ENCODE assay signal across 16 cellular contexts in genomic region chr12:114695305-114695592, GRCh38. TPM values are rescaled to one million over a fixed set of nuclear protein-coding genes. Genes with fewer than 3 reads are reported as not detected.
DNase-seq lines count a peak whose midpoint lies in the region; ATAC-seq, FAIRE-seq and TF ChIP-seq lines count a peak whose summit lies in the region.
"Had no signal": no experiment of that assay in that cellular context is flagged by ENCODE, and none has a peak within 500 bp of the region (broad histone marks: within the 10 kb centered on the region; RNA-seq: fewer than 3 reads in every experiment).

No MANE protein-coding gene starts in this region.

- H3K27me3 Mint-ChIP-seq in stimulated activated naive B cell treated with anti-CD40 and anti-IgM and Interleukin-4, amounts not matched to agents 10 μg/mL and 1 μg/mL and 100 μg/mL, for 72 hours = peaks cover 69 to 99% of the 10 kb centered on the region in 2 donors

- no peak overlapping the region for H3K27ac Mint-ChIP-seq in stimulated activated naive B cell treated with anti-CD40 and anti-IgM and Interleukin-4, amounts not matched to agents 10 μg/mL and 1 μg/mL and 100 μg/mL, for 72 hours
- H3K27ac Mint-ChIP-seq: CD4-positive, alpha-beta memory T cell had no signal

- H3K79me2 ChIP-seq in H1 (ENCODE audit: control insufficient read depth in 1 of 2, insufficient read depth in 2 of 2, low read length in 2 of 2) (no peaks in the 10 kb centered on the region), mesendoderm (ENCODE audit: control insufficient read depth, insufficient read depth, low read length) (no peaks in the 10 kb centered on the region), HepG2 (ENCODE audit: insufficient read depth, low read length) (no peaks in the 10 kb centered on the region)

- no peak overlapping the region for H3K4me3 Mint-ChIP-seq in stimulated activated naive B cell treated with anti-CD40 and anti-IgM and Interleukin-4, amounts not matched to agents 10 μg/mL and 1 μg/mL and 100 μg/mL, for 72 hours
- H3K4me3 Mint-ChIP-seq: CD4-positive, alpha-beta memory T cell had no signal

- H3K4ac ChIP-seq in H1 (replicated peaks; ENCODE audit: insufficient read length, low read depth, low read length) = no peak overlapping the region
- H3K4ac ChIP-seq in mesendoderm (ENCODE audit: low read depth, low read length) = peak overlapping the region; percentile 25

- CTCF ChIA-PET in H1 (lab: Charles Lee; ENCODE audit: partially characterized antibody) = interaction anchor here (1.3 to 2.4 kb wide), 5 partner anchors 7 to 30 kb away, joined by 4 to 12 read pairs (median 7); partner anchors contain the start of gene TBX3
- CTCF ChIA-PET in HepG2 (lab: Yijun Ruan, JAX; ENCODE audit: low intra/inter-chr PET ratio, low total read pairs) = no interaction called here

- H3K9ac ChIP-seq in H1 (replicated peaks in 1 of 4; ENCODE audit: extremely low read depth in 1 of 4, low read depth in 3 of 4, low read length in 3 of 4) (no peak overlapping the region), mesendoderm (ENCODE audit: low read length) (no peak overlapping the region), HepG2 (ENCODE audit: insufficient read depth, low read depth, low read length) (no peak overlapping the region)
- H3K9ac ChIP-seq: GM23248 had no signal

- no peak overlapping the region for H3K4me2 ChIP-seq in H1 (ENCODE audit: insufficient read depth in 1 of 2, low read depth in 2 of 2, low read length in 2 of 2)
- no peak overlapping the region for H3K4me2 ChIP-seq in mesendoderm (ENCODE audit: low read length)
- H3K4me2 ChIP-seq in HepG2 (ENCODE audit: low read depth, low read length) = no peak overlapping the region

- no peak overlapping the region for H3K14ac ChIP-seq in H1 (ENCODE audit: insufficient read length)

- no peak overlapping the region for H3K4me3 ChIP-seq in H1 (ENCODE audit: extremely low read depth in 1 of 4, insufficient read depth in 2 of 4, low read depth in 3 of 4, low read length in 4 of 4)
- no peak overlapping the region for H3K4me3 ChIP-seq in mesendoderm (ENCODE audit: low read length)
- no peak overlapping the region for H3K4me3 ChIP-seq in prostate gland
- no peak overlapping the region for H3K4me3 ChIP-seq in HepG2 (replicated peaks in 1 of 3; ENCODE audit: insufficient read depth in 1 of 3, low read depth in 2 of 3, low read length in 3 of 3)
- H3K4me3 ChIP-seq: GM23248 had no signal

- peaks cover 2 to 5% of the 10 kb centered on the region in 2 donors for H3K4me1 Mint-ChIP-seq in stimulated activated naive B cell treated with anti-CD40 and anti-IgM and Interleukin-4, amounts not matched to agents 10 μg/mL and 1 μg/mL and 100 μg/mL, for 72 hours
- H3K4me1 Mint-ChIP-seq: CD4-positive, alpha-beta memory T cell had no signal

- H3K27ac ChIP-seq in H1 (ENCODE audit: low read depth, low read length) (no peak overlapping the region), mesendoderm (ENCODE audit: low read depth, low read length) (no peak overlapping the region), prostate gland (peak overlapping the region; percentile 88 to 98), HepG2 (ENCODE audit: extremely low read length, insufficient read depth, low read length) (no peak overlapping the region)
- H3K27ac ChIP-seq: C4-2B, GM23248 had no signal

- TF ChIP-seq POLR2A in H1 (IDR thresholded peaks at IDR 0.05; ENCODE audit: control extremely low read depth in 1 of 2, low read depth in 2 of 2, low read length in 2 of 2) (no peak), prostate gland (IDR thresholded peaks at IDR 0.05) (no peak), HepG2 (IDR thresholded peaks at IDR 0.05; ENCODE audit: insufficient read depth in 1 of 2, low read depth in 2 of 2, low read length in 2 of 2) (no peak)

- TF ChIP-seq EP300 in H1 (IDR thresholded peaks at IDR 0.05; ENCODE audit: borderline replicate concordance in 1 of 2, low read depth in 2 of 2, low read length in 2 of 2) (no peak), HepG2 (IDR thresholded peaks at IDR 0.05; ENCODE audit: low read depth in 2 of 2, low read length in 2 of 2) (no peak), HepG2 (CRISPR knock-in tag; IDR thresholded peaks at IDR 0.05; ENCODE audit: borderline replicate concordance) (no peak)

- H4K8ac ChIP-seq in H1 (ENCODE audit: extremely low read depth, insufficient read depth, low read length) (no peak overlapping the region), mesendoderm (ENCODE audit: low read depth, low read length) (no peak overlapping the region)

- H2BK120ac ChIP-seq in H1 (replicated peaks; ENCODE audit: low read depth, low read length) (no peak overlapping the region), mesendoderm (ENCODE audit: low read depth, low read length) (no peak overlapping the region)

- H3K36me3 ChIP-seq in H1 (ENCODE audit: control insufficient read depth in 2 of 4, insufficient read depth in 4 of 4, low read length in 3 of 4) (no peaks in the 10 kb centered on the region), mesendoderm (ENCODE audit: control insufficient read depth, insufficient read depth, low read length) (no peaks in the 10 kb centered on the region), prostate gland (no peaks in the 10 kb centered on the region), HepG2 (replicated peaks in 1 of 2; ENCODE audit: control insufficient read depth in 1 of 2, insufficient read depth in 2 of 2, low read length in 2 of 2) (no peaks in the 10 kb centered on the region)
- H3K36me3 ChIP-seq: BE2C had no signal

- no peak overlapping the region for H3K23ac ChIP-seq in H1 (ENCODE audit: insufficient read length)
- no peak overlapping the region for H3K23ac ChIP-seq in mesendoderm (ENCODE audit: low read length)

- H3K56ac ChIP-seq in H1 (replicated peaks; ENCODE audit: insufficient read length, low read depth, low read length) (no peak overlapping the region), mesendoderm (ENCODE audit: low read length) (no peak overlapping the region)

- H3K9me3 ChIP-seq in H1 (ENCODE audit: insufficient read depth in 2 of 2, low read depth in 1 of 2, low read length in 1 of 2) (no peaks in the 10 kb centered on the region), prostate gland (no peaks in the 10 kb centered on the region), HepG2 (ENCODE audit: low read length) (no peaks in the 10 kb centered on the region)
- H3K9me3 ChIP-seq: BE2C had no signal

- H2AFZ ChIP-seq in H1 (ENCODE audit: low read length) (no peak overlapping the region), HepG2 (ENCODE audit: low read length) (no peak overlapping the region)
- H2AFZ ChIP-seq: GM23248 had no signal

- H3K27me3 ChIP-seq in H1 (replicated peaks in 1 of 4; ENCODE audit: control insufficient read depth in 3 of 4, extremely low read depth in 1 of 4, insufficient read depth in 3 of 4, low read length in 3 of 4) (peaks cover 93 to 100% (median 99%) of the 10 kb centered on the region in 4 experiments), mesendoderm (ENCODE audit: insufficient read depth, low read length, poor library complexity) (peaks cover 60% of the 10 kb centered on the region), prostate gland (replicated peaks; ENCODE audit: insufficient read depth) (no peaks in the 10 kb centered on the region), HepG2 (ENCODE audit: control insufficient read depth in 1 of 2, insufficient read depth in 2 of 2, low read length in 2 of 2) (no peaks in the 10 kb centered on the region)
- H3K27me3 ChIP-seq: BE2C had no signal

- WGBS in H1 (ENCODE audit: extremely low coverage in 1 of 2, insufficient coverage in 1 of 2, insufficient read length in 1 of 2, insufficient replicate concordance in 2 of 2, low coverage in 1 of 2, low lambda C conversion rate in 2 of 2, missing lambda C conversion rate in 1 of 2), 2 experiments = 38% methylated on average over 3 of the region's 3 CpGs; no CpG with 5 or more reads in 1 of the 2 experiments
- WGBS in mesendoderm (ENCODE audit: extremely low coverage, insufficient coverage, low lambda C conversion rate) = no CpG with 5 or more reads among the region's 3 CpGs
- 63% methylated on average over 3 of the region's 3 CpGs for WGBS in prostate gland
- WGBS in HepG2 (ENCODE audit: low lambda C conversion rate) = 91% methylated on average over 3 of the region's 3 CpGs

- TF ChIP-seq CTCF in H1 (IDR thresholded peaks at IDR 0.05; ENCODE audit: control extremely low read depth in 1 of 3, insufficient read depth in 1 of 3, low read depth in 1 of 3, low read length in 3 of 3) = no peak
- no peak for TF ChIP-seq CTCF in prostate gland (IDR thresholded peaks at IDR 0.05)
- TF ChIP-seq CTCF in HepG2 (CRISPR knock-in tag; IDR thresholded peaks at IDR 0.05) = no peak

- ATAC-seq in stimulated activated naive B cell treated with anti-CD40 and anti-IgM and Interleukin-4, amounts not matched to agents 10 μg/mL and 1 μg/mL and 100 μg/mL, for 72 hours (replicated peaks) = no peak
- no peak for ATAC-seq in HepG2

- POLR2A ChIA-PET in H1 (lab: Charles Lee; ENCODE audit: partially characterized antibody) = interaction anchor here (1.0 kb wide), 1 partner anchor 9 kb away, joined by 3 read pairs; no protein-coding TSS in a partner anchor
- POLR2A ChIA-PET in HepG2 (lab: Yijun Ruan, JAX) = no interaction called here

- peaks cover 25 to 27% of the 10 kb centered on the region in 2 experiments for H4K20me1 ChIP-seq in H1 (replicated peaks in 1 of 2; ENCODE audit: control insufficient read depth in 1 of 2, insufficient read depth in 2 of 2, low read length in 2 of 2)
- no peaks in the 10 kb centered on the region for H4K20me1 ChIP-seq in HepG2 (ENCODE audit: insufficient read depth, low read length)

- intact Hi-C loops in prostate gland (cut with DNase I) (loop anchor here (5.0 to 10.0 kb wide), 2 partner anchors 42 to 620 kb away; no protein-coding TSS in a partner anchor), HepG2 (cut with micrococcal nuclease; ENCODE audit: unreplicated experiment) (no loop called here)

- peaks cover 3% of the 10 kb centered on the region; the same call in 1 of the 2 replicates for H3K23me2 ChIP-seq in H1 (ENCODE audit: low read depth, low read length)

- TF ChIP-seq RAD21 in H1 (IDR thresholded peaks at IDR 0.05 in 1 of 2, conservative IDR thresholded peaks at IDR 0.05 in 1 of 2; ENCODE audit: low read depth in 2 of 2, low read length in 2 of 2) (no peak), HepG2 (CRISPR knock-in tag; IDR thresholded peaks at IDR 0.05) (no peak)

- H3K79me1 ChIP-seq in H1 (ENCODE audit: low read depth, low read length) (no peaks in the 10 kb centered on the region), mesendoderm (ENCODE audit: low read length) (no peaks in the 10 kb centered on the region)

- no peaks in the 10 kb centered on the region for H3K9me3 Mint-ChIP-seq in stimulated activated naive B cell treated with anti-CD40 and anti-IgM and Interleukin-4, amounts not matched to agents 10 μg/mL and 1 μg/mL and 100 μg/mL, for 72 hours

- FAIRE-seq in H1 (lab: Jason Lieb, UNC) (no peak), HepG2 (lab: Jason Lieb, UNC) (no peak)
- FAIRE-seq: A204.1, G401.6, GM12891 had no signal

- in situ Hi-C loops in HepG2 (cut with HindIII; ENCODE audit: extremely low pct_ligation_motif_present, low pct_unique_long_range_greater_than_20kb) = no loop called here

- DNase-seq in H1 (ENCODE audit: low read depth in 1 of 2, low spot score in 2 of 2) (no peak), mesendoderm (no peak), prostate gland (ENCODE audit: low spot score) (no peak), NCI-H2196 treated with DMSO at 0.1 percent for 48 hours (lab: John Stamatoyannopoulos, UW; ENCODE audit: unreplicated experiment) (no peak), HepG2 (ENCODE audit: low spot score) (no peak)
- no peak for DNase-seq in stimulated activated naive B cell treated with anti-CD40 and anti-IgM and Interleukin-4, amounts not matched to agents 10 μg/mL and 1 μg/mL and 100 μg/mL, for 72 hours
- no peak for DNase-seq in activated CD4-positive, alpha-beta T cell treated with anti-CD3 and anti-CD28 coated beads for 4 hours
- DNase-seq: BE2C; CD4-positive, alpha-beta memory T cell; DMS79; EL; GM23248 had no signal

- H2AK5ac ChIP-seq in H1 (ENCODE audit: low read depth, low read length) (0 out of 2 replicates have a peak overlapping the region, but pooled peaks have one; percentile 65), mesendoderm (ENCODE audit: low read length) (no peak overlapping the region)

- no peaks in the 10 kb centered on the region for H3K36me3 Mint-ChIP-seq in stimulated activated naive B cell treated with anti-CD40 and anti-IgM and Interleukin-4, amounts not matched to agents 10 μg/mL and 1 μg/mL and 100 μg/mL, for 72 hours
- H3K36me3 Mint-ChIP-seq: CD4-positive, alpha-beta memory T cell had no signal

- H3K4me1 ChIP-seq in H1 (replicated peaks in 1 of 4; ENCODE audit: control insufficient read depth in 3 of 4, insufficient read depth in 4 of 4, low read length in 3 of 4) (peaks cover 9 to 39% (median 17%) of the 10 kb centered on the region in 4 experiments), mesendoderm (ENCODE audit: control insufficient read depth, low read depth, low read length) (peaks cover 23% of the 10 kb centered on the region), prostate gland (replicated peaks) (peaks cover 12% of the 10 kb centered on the region), HepG2 (ENCODE audit: insufficient read depth, low read length) (peaks cover 21% of the 10 kb centered on the region)

- no peak overlapping the region for H2BK15ac ChIP-seq in H1 (ENCODE audit: low read length)
- H2BK15ac ChIP-seq in mesendoderm (replicated peaks; ENCODE audit: low read depth) = no peak overlapping the region

- 0 out of 2 replicates have a peak overlapping the region, but pooled peaks have one; percentile 32 for H2BK20ac ChIP-seq in H1 (ENCODE audit: low read length)

- no peak overlapping the region for H4K91ac ChIP-seq in H1 (replicated peaks; ENCODE audit: insufficient read length, low read length)

- no peak overlapping the region for H2BK5ac ChIP-seq in H1 (ENCODE audit: low read depth, low read length)
- H2BK5ac ChIP-seq in mesendoderm (ENCODE audit: low read length) = no peak overlapping the region

- H4K5ac ChIP-seq in H1 (ENCODE audit: insufficient read length, low read depth, low read length) = no peak overlapping the region
- H4K5ac ChIP-seq in mesendoderm (ENCODE audit: low read length) = no peak overlapping the region

- H3K18ac ChIP-seq in H1 (ENCODE audit: extremely low read depth, low read length) (peak overlapping the region; percentile 19; the same call in 1 of the 2 replicates), mesendoderm (ENCODE audit: low read length) (no peak overlapping the region)

- no peak overlapping the region for H2BK12ac ChIP-seq in H1 (ENCODE audit: low read depth, low read length)

- no TSS peak for BruUV-seq in HepG2 (replicated peaks; lab: Mats Ljungman, UMichigan)

RNA-seq across cellular contexts. Expression of gene TBX3, which starts 11.3 kb away (rescaled TPM):
- 0.29 and 1.0 TPM in 2 replicates for total RNA-seq in H1 (2021; fragmentation: NEBNext Ultra II Directional; extraction: Animal tissue kit (Norgen Biotek cat#: 25700))
- polyA plus RNA-seq in H1 (2011; rRNA removed) = 0.09 TPM in 2 replicates
- 0.09 TPM for polyA plus RNA-seq in H1 (2011; cell fraction: cytosol; rRNA removed)
- 0.20 TPM for polyA plus RNA-seq in H1 (2011; cell fraction: nucleus; rRNA removed)
- polyA plus RNA-seq in H1 (2012, experiment 1 of 2) = 0.12 to 0.38 TPM (median 0.24 TPM) in 4 replicates
- 0.18 TPM for polyA plus RNA-seq in H1 (2012, experiment 2 of 2)
- polyA plus RNA-seq in H1 (2013, experiment 1 of 2) = 0.30 TPM
- 0.13 TPM for polyA plus RNA-seq in H1 (2013, experiment 2 of 2)
- polyA minus RNA-seq in H1 (2011; rRNA and poly(A)+ RNA removed) = 0.09 TPM in 1 of 2 replicates, not detected in the other
- 0.73 TPM for polyA minus RNA-seq in H1 (2011; cell fraction: cytosol; rRNA and poly(A)+ RNA removed)
- polyA minus RNA-seq in H1 (2011; cell fraction: nucleus; rRNA and poly(A)+ RNA removed) = 0.50 TPM
- 2.1 TPM for polyA plus RNA-seq in mesendoderm (2013, experiment 1 of 2)
- 2.1 TPM for polyA plus RNA-seq in mesendoderm (2013, experiment 2 of 2)
- total RNA-seq in prostate gland = 100 to 1,000 TPM; 155 to 259 TPM
- 17.2 and 27.1 TPM in 2 replicates for total RNA-seq in HepG2 (2016; rRNA removed; fragmentation: Illumina TruSeq; extraction: Trizol)
- total RNA-seq in HepG2 (2016; cell fraction: cytosol; rRNA removed; fragmentation: Illumina TruSeq; extraction: Trizol; ENCODE audit: low read depth) = 3.5 and 4.1 TPM in 2 replicates
- 13.7 and 27.3 TPM in 2 replicates for total RNA-seq in HepG2 (2016; cell fraction: insoluble cytoplasmic fraction; rRNA removed; fragmentation: Illumina TruSeq; extraction: Trizol)
- total RNA-seq in HepG2 (2016; cell fraction: membrane; rRNA removed; fragmentation: Illumina TruSeq; extraction: Trizol) = 9.0 and 9.4 TPM in 2 replicates
- total RNA-seq in HepG2 (2016; cell fraction: nucleus; rRNA removed; fragmentation: Illumina TruSeq; extraction: Trizol) = 39.2 and 46.8 TPM in 2 replicates
- polyA plus RNA-seq in HepG2 (2011; rRNA removed) = 38.1 and 42.4 TPM in 2 replicates
- polyA plus RNA-seq in HepG2 (2011; cell fraction: cytosol; rRNA removed) = 12.5 and 15.0 TPM in 2 replicates
- 179 and 200 TPM in 2 replicates for polyA plus RNA-seq in HepG2 (2011; cell fraction: nucleus; rRNA removed)
- polyA plus RNA-seq in HepG2 (2012) = 34.8 and 37.9 TPM in 2 replicates
- polyA plus RNA-seq in HepG2 (2016; cell fraction: cytosol; fragmentation: Illumina TruSeq; extraction: Trizol; ENCODE audit: low read depth) = 1.0 and 1.1 TPM in 2 replicates
- 16.8 and 21.4 TPM in 2 replicates for polyA plus RNA-seq in HepG2 (2016; cell fraction: insoluble cytoplasmic fraction; fragmentation: Illumina TruSeq; extraction: Trizol; ENCODE audit: low read depth)
- 3.9 and 4.1 TPM in 2 replicates for polyA plus RNA-seq in HepG2 (2016; cell fraction: membrane; fragmentation: Illumina TruSeq; extraction: Trizol; ENCODE audit: low read depth)
- 123 and 124 TPM in 2 replicates for polyA plus RNA-seq in HepG2 (2016; cell fraction: nucleus; fragmentation: Illumina TruSeq; extraction: Trizol; ENCODE audit: insufficient read depth, low read depth)
- 41.2 and 72.3 TPM in 2 replicates for polyA minus RNA-seq in HepG2 (2011; rRNA and poly(A)+ RNA removed; ENCODE audit: low replicate concordance)
- 22.2 and 24.4 TPM in 2 replicates for polyA minus RNA-seq in HepG2 (2011; cell fraction: cytosol; rRNA and poly(A)+ RNA removed)
- polyA minus RNA-seq in HepG2 (2011; cell fraction: nucleus; rRNA and poly(A)+ RNA removed) = 128 and 133 TPM in 2 replicates
- total RNA-seq: CD4-positive, alpha-beta memory T cell had no signal
- polyA plus RNA-seq: CD4-positive, alpha-beta memory T cell had no signal

Comparison
In these comparisons a context has a peak if more than half of its experiments do, and no peak if none do; other contexts are left out.
1. H3K27ac ChIP-seq: peak in prostate gland (2 of 2); none in H1 (single experiment), mesendoderm (single experiment) and HepG2 (single experiment).
2. Of the 41 proteins assayed by ChIP-seq in both HepG2 and H1: peak only in HepG2: none; only in H1: EZH2 and RNF2; in both: none; in neither: 39.